In genomic region chr14:63174760-63175191, GRCh38 we compare ENCODE assay signal across 8 cellular contexts.
DNase-seq lines count a peak whose midpoint lies in the region; ATAC-seq, FAIRE-seq and TF ChIP-seq lines count a peak whose summit lies in the region.

No MANE protein-coding gene starts in this region.

- no peak for DNase-seq in AG09319 (ENCODE audit: extremely low read depth, low read depth)
- no peak for DNase-seq in HFF-Myc (ENCODE audit: extremely low read depth, low read depth)
- DNase-seq in NCI-H82 treated with DMSO at 0.1 percent for 48 hours (lab: John Stamatoyannopoulos, UW; ENCODE audit: unreplicated experiment) = peak; percentile 27
- peak; percentile 38 for DNase-seq in midbrain (lab: John Stamatoyannopoulos, UW)

- TF ChIP-seq CTCF in AG09319 (IDR thresholded peaks at IDR 0.05; ENCODE audit: low read depth, low read length) (peak; percentile 48), HFF-Myc (IDR thresholded peaks at IDR 0.05; ENCODE audit: low read depth, low read length, missing control alignments) (peak; percentile 57)

- peak; percentile 77 for FAIRE-seq in endometrium (lab: Jason Lieb, UNC)

- ATAC-seq in GM19452 (IDR thresholded peaks at IDR 0.05; ENCODE audit: unreplicated experiment) = no peak
- ATAC-seq in HG03439 (IDR thresholded peaks at IDR 0.05; ENCODE audit: unreplicated experiment) = no peak
- no peak for ATAC-seq in GM21515 (IDR thresholded peaks at IDR 0.05; ENCODE audit: unreplicated experiment)

- H3K4me3 ChIP-seq in HFF-Myc (replicated peaks; ENCODE audit: low read depth, low read length) = no peak overlapping the region

Comparison
In these comparisons a context has a peak if more than half of its experiments do, and no peak if none do; other contexts are left out.
1. DNase-seq: peak in NCI-H82 treated with DMSO at 0.1 percent for 48 hours (single experiment) and midbrain (single experiment); none in AG09319 (single experiment) and HFF-Myc (single experiment).